In genomic region chr4:54683616-54684346, GRCh38 we compare ENCODE assay signal across 8 cellular contexts. TPM values are rescaled to one million over a fixed set of nuclear protein-coding genes. Genes with fewer than 3 reads are reported as not detected.
DNase-seq lines count a peak whose midpoint lies in the region; ATAC-seq, FAIRE-seq and TF ChIP-seq lines count a peak whose summit lies in the region.

No MANE protein-coding gene starts in this region.

- CTCF ChIA-PET in T-cell (lab: Charles Lee) = interaction anchor here (0.6 to 2.3 kb wide), 7 partner anchors 168 to 1703 kb away, joined by 3 to 8 read pairs (median 4); no protein-coding TSS in a partner anchor
- CTCF ChIA-PET in K562 (lab: Yijun Ruan, JAX; ENCODE audit: low intra/inter-chr PET ratio) = no interaction called here

- H3K36me3 Mint-ChIP-seq in T-cell (no peaks in the 10 kb centered on the region), neural progenitor cell (peaks cover 4% of the 10 kb centered on the region)

- intact Hi-C loops in K562 (cut with micrococcal nuclease) (loop anchor here (5.0 to 10.0 kb wide), 2 partner anchors 161 to 279 kb away; no protein-coding TSS in a partner anchor), pancreas (cut with DNase I) (no loop called here)

- TF ChIP-seq EP300 in K562 (IDR thresholded peaks at IDR 0.05; ENCODE audit: low read length) = no peak

- no peaks in the 10 kb centered on the region for H3K27me3 Mint-ChIP-seq in T-cell
- H3K27me3 Mint-ChIP-seq in neural progenitor cell (ENCODE audit: insufficient read depth, low read depth) = no peaks in the 10 kb centered on the region

- peak; percentile 36 to 38; a peak in 3 of 4 replicates for TF ChIP-seq RAD21 in K562 (CRISPR knock-in tag; conservative IDR thresholded peaks at IDR 0.05 in 1 of 2, IDR thresholded peaks at IDR 0.05 in 1 of 2)

- no peaks in the 10 kb centered on the region for H3K79me2 ChIP-seq in K562 (ENCODE audit: control insufficient read depth, insufficient read depth, low read length)
- H3K79me2 ChIP-seq in neural progenitor cell (ENCODE audit: low read depth) = no peaks in the 10 kb centered on the region

- H3K4me3 Mint-ChIP-seq in T-cell (peak overlapping the region in 2 of 3 donors; percentile 52 to 64), neural progenitor cell (no peak overlapping the region)

- in situ Hi-C loops in GM13976 (cut with MboI; ENCODE audit: low sequenced_read_pairs, unreplicated experiment) = loop anchor here (25.0 kb wide), 1 partner anchor 254 kb away; no protein-coding TSS in a partner anchor
- in situ Hi-C loops in K562 (cut with MboI) = no loop called here

- H3K27ac ChIP-seq in K562 (ENCODE audit: extremely low read depth, low read depth, low read length) = no peak overlapping the region
- H3K27ac ChIP-seq in neural progenitor cell = no peak overlapping the region
- H3K27ac ChIP-seq in pancreas = no peak overlapping the region

- H2AFZ ChIP-seq in K562 (ENCODE audit: low read depth, low read length) (no peak overlapping the region), neural progenitor cell (replicated peaks) (no peak overlapping the region)

- H3K27me3 ChIP-seq in K562 (ENCODE audit: control insufficient read depth in 2 of 2, insufficient read depth in 2 of 2, low read length in 2 of 2) (no peaks in the 10 kb centered on the region; a peak in 1 of 5 replicates), neural progenitor cell (no peaks in the 10 kb centered on the region), pancreas (no peaks in the 10 kb centered on the region)

- 10% methylated on average over 6 of the region's 8 CpGs for WGBS in K562 (ENCODE audit: insufficient coverage, low coverage, missing lambda C conversion rate)
- 72 to 73% methylated on average over 8 of the region's 8 CpGs for WGBS in pancreas, 2 donors

- FAIRE-seq in K562 (lab: Jason Lieb, UNC) = peak; percentile 83
- no peak for FAIRE-seq in pancreas (lab: Jason Lieb, UNC)

- H3K9me1 ChIP-seq in K562 (ENCODE audit: control insufficient read depth, insufficient read depth, low read length) = no peaks in the 10 kb centered on the region

- no peaks in the 10 kb centered on the region for H3F3A ChIP-seq in neural progenitor cell (ENCODE audit: low read depth)

- DNase-seq in GM13976 (ENCODE audit: low spot score) (peak; percentile 56), T-cell (peak in 31 of 34 experiments; percentile 16 to 61 (median 32)), K562 (ENCODE audit: extremely low read depth in 1 of 4, low spot score in 3 of 4) (peak in 2 of 4 experiments; percentile 20 to 34), neural progenitor cell (ENCODE audit: low spot score) (peak; percentile 23), pancreas (no peak), hippocampal formation (lab: John Stamatoyannopoulos, UW) (no peak)

- H3K4me3 ChIP-seq in K562 (no peak overlapping the region), neural progenitor cell (no peak overlapping the region), pancreas (no peak overlapping the region)

- H3K4me2 ChIP-seq in K562 (ENCODE audit: insufficient read depth, low read length) (no peak overlapping the region), neural progenitor cell (no peak overlapping the region)

- H3K27ac Mint-ChIP-seq in T-cell (peak overlapping the region; percentile 60 to 74), neural progenitor cell (no peak overlapping the region)

- H3K9ac ChIP-seq in K562 (ENCODE audit: insufficient read depth in 1 of 2, low read depth in 2 of 2, low read length in 2 of 2) = no peak overlapping the region
- H3K9ac ChIP-seq in neural progenitor cell = no peak overlapping the region

- H3K9me3 ChIP-seq in K562 (replicated peaks; ENCODE audit: control insufficient read depth, insufficient read depth, low read depth, low read length) (no peaks in the 10 kb centered on the region), neural progenitor cell (ENCODE audit: low read depth) (no peaks in the 10 kb centered on the region), pancreas (no peaks in the 10 kb centered on the region)

- peak; percentile 52 for TF ChIP-seq CTCF in GM13976 (IDR thresholded peaks at IDR 0.05; ENCODE audit: borderline replicate concordance, control extremely low read depth, extremely low read depth, insufficient read depth, missing control alignments)
- peak; percentile 39 to 53 (median 52); a peak in 5 of 6 replicates for TF ChIP-seq CTCF in K562 (IDR thresholded peaks at IDR 0.05 in 2 of 3, conservative IDR thresholded peaks at IDR 0.05 in 1 of 3; ENCODE audit: insufficient read depth in 2 of 3, low read depth in 1 of 3, low read length in 3 of 3)
- TF ChIP-seq CTCF in neural progenitor cell (IDR thresholded peaks at IDR 0.05) = peak; percentile 47
- no peak for TF ChIP-seq CTCF in pancreas (IDR thresholded peaks at IDR 0.05)

- POLR2A ChIA-PET in T-cell (lab: Charles Lee) (interaction anchor here in 1 of 2 donors (0.6 kb wide), 1 partner anchor 92 kb away, joined by 3 read pairs; no protein-coding TSS in a partner anchor), K562 (lab: Yijun Ruan, JAX) (no interaction called here)

- BruUV-seq in K562 (replicated peaks; lab: Mats Ljungman, UMichigan) = no TSS peak

- H3K36me3 ChIP-seq in K562 (ENCODE audit: control insufficient read depth, insufficient read depth, low read length) (no peaks in the 10 kb centered on the region), neural progenitor cell (no peaks in the 10 kb centered on the region), pancreas (no peaks in the 10 kb centered on the region)

- ATAC-seq in HG03354 (IDR thresholded peaks at IDR 0.05; ENCODE audit: poor library complexity, severe bottlenecking, unreplicated experiment) (peak; percentile 60), T-cell (replicated peaks in 1 of 4) (peak; percentile 54 to 81 (median 72)), K562 (peak; percentile 60; the same call in 2 of the 3 replicates), pancreas (no peak), GM19324 (IDR thresholded peaks at IDR 0.05; ENCODE audit: low FRiP score, unreplicated experiment) (no peak)

- no peak for TF ChIP-seq POLR2A in K562 (conservative IDR thresholded peaks at IDR 0.05)

- H3K9me3 Mint-ChIP-seq in T-cell (no peaks in the 10 kb centered on the region), neural progenitor cell (no peaks in the 10 kb centered on the region)

- H4K20me1 ChIP-seq in K562 (replicated peaks; ENCODE audit: control insufficient read depth, insufficient read depth, low read length) = no peaks in the 10 kb centered on the region
- no peaks in the 10 kb centered on the region for H4K20me1 ChIP-seq in neural progenitor cell (ENCODE audit: low read depth)

- H3K4me1 Mint-ChIP-seq in T-cell = peaks cover 20 to 35% (median 31%) of the 10 kb centered on the region in 3 donors
- H3K4me1 Mint-ChIP-seq in neural progenitor cell = peaks cover 16% of the 10 kb centered on the region

- H3K4me1 ChIP-seq in K562 (replicated peaks in 1 of 2; ENCODE audit: control insufficient read depth in 2 of 2, insufficient read depth in 2 of 2, low read length in 2 of 2) (no peaks in the 10 kb centered on the region), neural progenitor cell (peaks cover 18% of the 10 kb centered on the region), pancreas (no peaks in the 10 kb centered on the region)

TF ChIP-seq in K562, 482 proteins besides CTCF, POLR2A, EP300 and RAD21 (continues in another document):
- TF ChIP-seq VEZF1 (CRISPR knock-in tag; IDR thresholded peaks at IDR 0.05) = no peak
- no peak for TF ChIP-seq ZBTB17 (CRISPR knock-in tag; IDR thresholded peaks at IDR 0.05)

RNA-seq across cellular contexts. Expression of gene KIT, which starts 26.0 kb away (rescaled TPM):
- total RNA-seq in T-cell (1 to 10 TPM in 4 of 5 donors, under 1 TPM in 1; 0.98 to 6.6 (median 3.6) TPM), K562 (2014; rRNA removed) (0.33 and 0.54 TPM in 2 replicates), K562 (2014; rRNA removed; fragmentation: Illumina TruSeq; extraction: Trizol) (0.41 and 0.55 TPM in 2 replicates), K562 (2015; rRNA removed; fragmentation: Illumina TruSeq; extraction: Trizol) (1.8 and 2.0 TPM in 2 replicates), K562 (2021) (1.00 and 1.1 TPM in 2 replicates), neural progenitor cell (ENCODE audit: low replicate concordance) (4.2 and 4.6 TPM in 2 replicates), pancreas (1 to 10 TPM in 3 of 6 donors, under 1 TPM in 3; 0.63 to 4.0 (median 1.5) TPM)
- total RNA-seq in K562 (2011; cell fraction: chromatin; rRNA removed; ENCODE audit: low replicate concordance) = 7.9 and 10.6 TPM in 2 replicates
- total RNA-seq in K562 (2011; cell fraction: nucleolus; rRNA removed) = 3.7 and 6.7 TPM in 2 replicates
- 6.2 and 12.4 TPM in 2 replicates for total RNA-seq in K562 (2011; cell fraction: nucleoplasm; rRNA removed)
- polyA plus RNA-seq in K562 (2011; rRNA removed) (1.6 and 5.6 TPM in 2 replicates), K562 (2014; fragmentation: Illumina TruSeq; extraction: Trizol) (0.48 and 0.64 TPM in 2 replicates), K562 (2014; fragmentation: Nextera tagmentation; extraction: Ambion mirVana) (under 1 TPM; 0.27 to 0.57 TPM), K562 (2014; rRNA removed) (0.38 and 0.92 TPM in 2 replicates), pancreas (1 to 10 TPM in 1 of 2 donors, under 1 TPM in 1; 0.23 to 1.8 TPM)
- polyA plus RNA-seq in K562 (2011; cell fraction: cytosol; rRNA removed) = 0.96 and 1.7 TPM in 2 replicates
- 2.5 and 3.6 TPM in 2 replicates for polyA plus RNA-seq in K562 (2011; cell fraction: nucleus; rRNA removed)
- polyA plus RNA-seq in K562 (2012) = 1.6 and 2.6 TPM in 2 replicates
- polyA minus RNA-seq in K562 (2011; rRNA and poly(A)+ RNA removed) = 5.3 and 11.8 TPM in 2 replicates
- 1.2 and 3.3 TPM in 2 replicates for polyA minus RNA-seq in K562 (2011; cell fraction: cytosol; rRNA and poly(A)+ RNA removed)
- 3.2 and 3.4 TPM in 2 replicates for polyA minus RNA-seq in K562 (2011; cell fraction: nucleus; rRNA and poly(A)+ RNA removed)

Comparison
In these comparisons a context has a peak if more than half of its experiments do, and no peak if none do; other contexts are left out.
1. DNase-seq: peak in GM13976 (single experiment), T-cell (31 of 34) and neural progenitor cell (single experiment); none in pancreas (0 of 6) and hippocampal formation (0 of 2).
2. CTCF ChIP-seq: peak in GM13976 (single experiment), K562 (3 of 3) and neural progenitor cell (single experiment); none in pancreas (0 of 4).
3. ATAC-seq: peak in HG03354 (single experiment), T-cell (4 of 4) and K562 (single experiment); none in pancreas (0 of 4) and GM19324 (single experiment).